Comparison of ENCODE assay signal across 26 cellular contexts in genomic region chr17:2936351-2936750, GRCh38.
"Had no signal": no experiment of that assay in that cellular context is flagged by ENCODE, and none has a peak within 500 bp of the region (broad histone marks: within the 10 kb centered on the region; RNA-seq: fewer than 3 reads in every experiment).

No MANE protein-coding gene starts in this region.

- ATAC-seq: activated CD8-positive, alpha-beta T cell treated with anti-CD3 and anti-CD28 coated beads for 36 hours; activated T-cell treated with anti-CD3 and anti-CD28 coated beads, Interleukin-2, amount 50 U/mL, for 4 hours; gastroesophageal sphincter; left ventricle myocardium superior; pancreas; psoas muscle had no signal

- DNase-seq: activated CD4-positive, alpha-beta T cell treated with anti-CD3 and anti-CD28 coated beads, Interleukin-2, amount 10 ng/mL, durations not matched to agents 24 days and 14 days; activated CD4-positive, CD25-positive, alpha-beta regulatory T cell treated with anti-CD3 and anti-CD28 coated beads, Interleukin-2, amount 50 U/mL, for 72 hours; activated CD8-positive, alpha-beta T cell treated with anti-CD3 and anti-CD28 coated beads for 36 hours; activated T-cell treated with anti-CD3 and anti-CD28 coated beads, Interleukin-2, amount 50 U/mL, for 4 hours; anterior cingulate cortex; dermis blood vessel endothelial cell; effector CD8-positive, alpha-beta T cell; erythroblast; left ventricle myocardium superior; pancreas; psoas muscle; stimulated activated CD4-positive, alpha-beta T cell treated with anti-CD3 and anti-CD28 coated beads, Interleukin-2, amount 100 ng/mL, for 24 hours; stimulated activated naive CD4-positive, alpha-beta T cell treated with Interleukin-2 at 50 U/mL for 16 hours; SW 1271; T1000; WERI-Rb-1 had no signal

- H3K4me3 Mint-ChIP-seq: activated CD4-positive, alpha-beta T cell treated with anti-CD3 and anti-CD28 coated beads, Interleukin-2, amount 10 ng/mL, durations not matched to agents 24 days and 14 days; activated CD8-positive, alpha-beta T cell treated with anti-CD3 and anti-CD28 coated beads for 36 hours; activated naive CD4-positive, alpha-beta T cell treated with anti-CD3 and anti-CD28 coated beads, Interleukin-2, amount 50 U/mL, for 24 hours; activated T-cell treated with anti-CD3 and anti-CD28 coated beads, Interleukin-2, amount 50 U/mL, for 4 hours; T-helper 1 cell treated with Interleukin-12 subunit alpha and Interleukin-12 subunit beta and Interleukin-4 antibody, amounts not matched to agents 30 μg/mL and 1 μg/mL, for 36 hours had no signal

- H3K27ac ChIP-seq: gastroesophageal sphincter, pancreas, psoas muscle, tibial nerve, WERI-Rb-1 had no signal

- H3K9me3 Mint-ChIP-seq: activated CD4-positive, alpha-beta T cell treated with anti-CD3 and anti-CD28 coated beads, Interleukin-2, amount 10 ng/mL, durations not matched to agents 24 days and 14 days; activated CD8-positive, alpha-beta T cell treated with anti-CD3 and anti-CD28 coated beads for 36 hours; activated naive CD4-positive, alpha-beta T cell treated with anti-CD3 and anti-CD28 coated beads, Interleukin-2, amount 50 U/mL, for 24 hours; activated T-cell treated with anti-CD3 and anti-CD28 coated beads, Interleukin-2, amount 50 U/mL, for 4 hours; activated T-helper 2 cell treated with anti-CD3 and anti-CD28 coated beads, Interferon-gamma antibody, Interleukin-2, Interleukin-4, amounts not matched to agents 10 μg/mL and 5 μg/mL and 100 μg/mL, durations not matched to agents 14 hours and 24 hours and 36 hours; T-helper 1 cell treated with Interleukin-12 subunit alpha and Interleukin-12 subunit beta and Interleukin-4 antibody, amounts not matched to agents 30 μg/mL and 1 μg/mL, for 36 hours had no signal

- H3K4me3 ChIP-seq: gastroesophageal sphincter, pancreas, psoas muscle, smooth muscle cell, tibial nerve had no signal

- H3K4me1 ChIP-seq: pancreas, psoas muscle had no signal

- H3K9ac ChIP-seq: SK-N-SH had no signal

- H3K36me3 ChIP-seq: pancreas, tibial nerve, WERI-Rb-1 had no signal

- H3K27me3 Mint-ChIP-seq: activated CD4-positive, alpha-beta T cell treated with anti-CD3 and anti-CD28 coated beads, Interleukin-2, amount 10 ng/mL, durations not matched to agents 24 days and 14 days; activated CD8-positive, alpha-beta T cell treated with anti-CD3 and anti-CD28 coated beads for 36 hours; activated naive CD4-positive, alpha-beta T cell treated with anti-CD3 and anti-CD28 coated beads, Interleukin-2, amount 50 U/mL, for 24 hours had no signal

- FAIRE-seq: bronchial epithelial cell, colon, islet of Langerhans, pancreas had no signal

- H3K27me3 ChIP-seq: gastroesophageal sphincter, pancreas, tibial nerve had no signal

- H3K4me2 ChIP-seq: SK-N-SH, smooth muscle cell had no signal

- H3K9me3 ChIP-seq: gastroesophageal sphincter, pancreas, psoas muscle, SK-N-SH, tibial nerve had no signal

- H3K27ac Mint-ChIP-seq: activated CD4-positive, alpha-beta T cell treated with anti-CD3 and anti-CD28 coated beads, Interleukin-2, amount 10 ng/mL, durations not matched to agents 24 days and 14 days; activated CD8-positive, alpha-beta T cell treated with anti-CD3 and anti-CD28 coated beads for 36 hours; activated naive CD4-positive, alpha-beta T cell treated with anti-CD3 and anti-CD28 coated beads, Interleukin-2, amount 50 U/mL, for 24 hours; activated T-helper 2 cell treated with anti-CD3 and anti-CD28 coated beads, Interferon-gamma antibody, Interleukin-2, Interleukin-4, amounts not matched to agents 10 μg/mL and 5 μg/mL and 100 μg/mL, durations not matched to agents 14 hours and 24 hours and 36 hours; T-helper 1 cell treated with Interleukin-12 subunit alpha and Interleukin-12 subunit beta and Interleukin-4 antibody, amounts not matched to agents 30 μg/mL and 1 μg/mL, for 36 hours had no signal
